ENCODE assay signal across 19 cellular contexts in the genomic region with DNA sequence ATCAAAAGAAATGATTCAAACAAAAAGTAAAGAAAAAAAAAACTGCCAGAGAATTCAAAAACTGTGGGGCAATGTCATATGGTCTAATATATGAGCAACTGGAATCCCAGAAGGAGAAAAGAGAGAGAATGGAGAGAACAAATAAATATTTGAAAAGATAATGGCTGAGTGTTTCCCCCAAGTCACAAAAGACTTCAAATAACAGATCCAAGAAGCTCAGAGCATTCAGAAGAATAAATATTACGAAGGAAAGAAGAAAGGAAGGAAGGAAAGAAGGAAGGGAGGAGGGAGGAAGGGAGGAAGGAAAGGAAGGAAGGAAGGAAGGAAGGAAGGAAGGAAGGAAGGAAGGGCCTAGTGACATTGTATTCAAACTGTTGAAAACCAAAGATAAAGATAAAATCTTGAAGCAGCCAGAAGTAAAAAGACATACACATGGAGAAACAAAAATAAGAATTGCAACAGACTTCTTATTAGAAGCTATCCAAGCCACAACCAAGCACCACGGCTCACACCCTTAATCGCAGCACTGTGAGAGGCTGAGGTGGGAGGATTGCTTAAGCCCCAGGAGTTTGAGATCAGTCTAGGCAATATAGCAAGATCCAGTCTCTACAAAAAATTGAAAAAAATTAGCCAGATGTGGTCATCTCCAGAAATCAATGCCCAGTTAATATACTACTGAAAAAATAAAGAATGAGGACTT.
DNase-seq lines count a peak whose midpoint lies in the region; TF ChIP-seq lines count a peak whose summit lies in the region.
"Had no signal": no experiment of that assay in that cellular context is flagged by ENCODE, and none has a peak within 500 bp of the region (broad histone marks: within the 10 kb centered on the region; RNA-seq: fewer than 3 reads in every experiment).

No MANE protein-coding gene starts in this region.

- H3K9ac ChIP-seq in fibroblast of lung (ENCODE audit: insufficient read depth, low read length), result no peak overlapping the region

- peak; percentile 32 for DNase-seq in AG20443 (ENCODE audit: low spot score)
- DNase-seq in NCI-H226, result peak; percentile 77
- DNase-seq in fibroblast of lung (ENCODE audit: low read depth in 2 of 2), result peak; percentile 44 to 75
- DNase-seq in NCI-H2081 (lab: John Stamatoyannopoulos, UW), result no peak
- no peak for DNase-seq in NCI-H187 treated with DMSO at 0.1 percent for 48 hours (lab: John Stamatoyannopoulos, UW)
- DNase-seq in NCI-H446 (lab: John Stamatoyannopoulos, UW), result no peak
- no peak for DNase-seq in NCI-H187 (lab: John Stamatoyannopoulos, UW)
- DNase-seq: activated naive CD4-positive, alpha-beta T cell treated with Interleukin-2 at 50 U/mL for 16 hours; DMS153; effector CD4-positive, alpha-beta T cell; NCI-H1092; NCI-H345; stimulated activated naive B cell treated with anti-CD40 and anti-IgM and Interleukin-4, amounts not matched to agents 10 μg/mL and 1 μg/mL and 100 μg/mL, for 72 hours had no signal

- no peak overlapping the region for H3K27ac ChIP-seq in fibroblast of lung (ENCODE audit: insufficient read depth, low read length)
- H3K27ac ChIP-seq: neutrophil had no signal

- no peak for TF ChIP-seq CTCF in fibroblast of lung (conservative IDR thresholded peaks at IDR 0.05 in 1 of 2, IDR thresholded peaks at IDR 0.05 in 1 of 2; ENCODE audit: low read depth in 1 of 2, low read length in 2 of 2)
- no peak for TF ChIP-seq CTCF in nephron (IDR thresholded peaks at IDR 0.05; ENCODE audit: unreplicated experiment in 3 of 3)

- peaks cover 19% of the 10 kb centered on the region for H3K4me1 Mint-ChIP-seq in nephron
- H3K4me1 Mint-ChIP-seq: B cell had no signal

- H3K36me3 Mint-ChIP-seq in nephron (ENCODE audit: low read depth), result no peaks in the 10 kb centered on the region
- H3K36me3 Mint-ChIP-seq: stimulated activated naive B cell treated with anti-CD40 and anti-IgM and Interleukin-4, amounts not matched to agents 10 μg/mL and 1 μg/mL and 100 μg/mL, for 72 hours had no signal

- no peaks in the 10 kb centered on the region for H3K27me3 Mint-ChIP-seq in nephron (ENCODE audit: low read depth)
- H3K27me3 Mint-ChIP-seq: stimulated activated naive B cell treated with anti-CD40 and anti-IgM and Interleukin-4, amounts not matched to agents 10 μg/mL and 1 μg/mL and 100 μg/mL, for 72 hours had no signal

- H3K9me3 Mint-ChIP-seq in nephron, result peaks cover 7% of the 10 kb centered on the region

- no peaks in the 10 kb centered on the region for H4K20me1 ChIP-seq in fibroblast of lung (ENCODE audit: control insufficient read depth, extremely low read depth, insufficient read depth, low read length)

- no peak overlapping the region for H2AFZ ChIP-seq in fibroblast of lung (ENCODE audit: low read length)
- H2AFZ ChIP-seq: GM23338 had no signal

- no peaks in the 10 kb centered on the region for H3K79me2 ChIP-seq in fibroblast of lung (ENCODE audit: control insufficient read depth, insufficient read depth, low read length)

- H3K27ac Mint-ChIP-seq in nephron, result peak overlapping the region; percentile 6 to 41 (median 17)
- H3K27ac Mint-ChIP-seq: B cell; GM23338; stimulated activated naive B cell treated with anti-CD40 and anti-IgM and Interleukin-4, amounts not matched to agents 10 μg/mL and 1 μg/mL and 100 μg/mL, for 72 hours had no signal

- H3K27me3 ChIP-seq in fibroblast of lung (ENCODE audit: control insufficient read depth, insufficient read depth, low read length), result no peaks in the 10 kb centered on the region
- H3K27me3 ChIP-seq: breast epithelium, neutrophil had no signal

- H3K4me2 ChIP-seq in fibroblast of lung (ENCODE audit: extremely low read depth, insufficient read depth, low read length), result no peak overlapping the region
- H3K4me2 ChIP-seq: GM23338 had no signal

- H3K36me3 ChIP-seq in fibroblast of lung (ENCODE audit: control insufficient read depth, insufficient read depth, low read length), result no peaks in the 10 kb centered on the region
- H3K36me3 ChIP-seq: breast epithelium, neutrophil had no signal

- no peaks in the 10 kb centered on the region for H3K9me3 ChIP-seq in fibroblast of lung (ENCODE audit: control insufficient read depth, insufficient read depth, low read depth, low read length)
- H3K9me3 ChIP-seq: breast epithelium, neutrophil had no signal

- no peaks in the 10 kb centered on the region for H3K4me1 ChIP-seq in fibroblast of lung (ENCODE audit: control insufficient read depth, extremely low read depth, insufficient read depth, low read length)
- H3K4me1 ChIP-seq: breast epithelium had no signal

- H3K4me3 ChIP-seq in fibroblast of lung (replicated peaks in 1 of 4; ENCODE audit: control extremely low read depth in 1 of 4, insufficient read depth in 1 of 4, low read depth in 3 of 4, low read length in 4 of 4), result no peak overlapping the region
- H3K4me3 ChIP-seq: breast epithelium, GM23338, skin epidermis had no signal

- H3K4me3 Mint-ChIP-seq in nephron, result no peak overlapping the region
- H3K4me3 Mint-ChIP-seq: B cell; GM23338; stimulated activated naive B cell treated with anti-CD40 and anti-IgM and Interleukin-4, amounts not matched to agents 10 μg/mL and 1 μg/mL and 100 μg/mL, for 72 hours had no signal

Comparison
In these comparisons a context has a peak if more than half of its experiments do, and no peak if none do; other contexts are left out.
1. DNase-seq: peak in AG20443 (single experiment), NCI-H226 (single experiment) and fibroblast of lung (2 of 2); none in NCI-H2081 (0 of 2), NCI-H187 treated with DMSO at 0.1 percent for 48 hours (single experiment), NCI-H446 (0 of 2) and NCI-H187 (0 of 2).